ENCODE assay signal across 22 cellular contexts in the genomic region with DNA sequence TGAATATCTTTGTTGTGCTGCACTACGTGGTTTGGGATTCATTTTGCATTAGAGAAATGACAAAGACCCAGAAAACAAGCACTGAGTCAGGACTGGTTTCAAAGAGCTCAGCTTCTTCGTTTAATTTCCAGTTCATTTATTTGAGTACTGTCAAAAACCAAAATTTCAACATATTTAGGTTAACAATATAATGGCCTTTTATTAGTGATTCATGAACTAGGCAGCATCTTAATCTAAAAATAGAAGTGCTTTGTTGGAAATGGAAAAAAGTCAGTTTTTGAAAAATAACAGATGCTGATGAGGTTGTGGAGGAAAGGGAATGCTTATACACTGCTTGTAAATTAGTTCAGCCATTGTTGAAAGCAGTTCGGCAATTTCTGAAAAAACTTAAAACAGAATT.
"Had no signal": no experiment of that assay in that cellular context is flagged by ENCODE, and none has a peak within 500 bp of the region (broad histone marks: within the 10 kb centered on the region; RNA-seq: fewer than 3 reads in every experiment).

No MANE protein-coding gene starts in this region.

- ATAC-seq: activated T-cell treated with anti-CD3 and anti-CD28 coated beads, Interleukin-2, amount 50 U/mL, for 4 hours; heart right ventricle; left colon; lower lobe of right lung; stimulated activated naive CD8-positive, alpha-beta T cell treated with anti-CD3 and anti-CD28 coated beads, Interleukin-15, Interleukin-2, amounts not matched to agents 100 U/mL and 50 U/mL, for 24 hours; T-helper 17 cell had no signal

- H3K27ac Mint-ChIP-seq: activated naive CD8-positive, alpha-beta T cell treated with anti-CD3 and anti-CD28 coated beads for 36 hours; activated T-helper 2 cell treated with anti-CD3 and anti-CD28 coated beads, Interferon-gamma antibody, Interleukin-2, Interleukin-4, amounts not matched to agents 10 μg/mL and 5 μg/mL and 100 μg/mL, durations not matched to agents 14 hours and 24 hours and 36 hours; naive B cell; T-helper 17 cell had no signal

- H3K4me3 ChIP-seq: cardiac muscle cell, heart right ventricle, lower lobe of right lung, ovary, prostate gland, thyroid gland had no signal

- H3K4me3 Mint-ChIP-seq: activated naive CD8-positive, alpha-beta T cell treated with anti-CD3 and anti-CD28 coated beads for 36 hours; activated T-cell treated with anti-CD3 and anti-CD28 coated beads, Interleukin-2, amount 50 U/mL, for 4 hours; naive B cell; T-helper 17 cell had no signal

- H3K27me3 Mint-ChIP-seq: activated naive CD8-positive, alpha-beta T cell treated with anti-CD3 and anti-CD28 coated beads for 36 hours; T-helper 17 cell had no signal

- DNase-seq: activated CD4-positive, alpha-beta T cell treated with anti-CD3 and anti-CD28 coated beads for 4 hours; activated CD4-positive, alpha-beta T cell treated with anti-CD3 and anti-CD28 coated beads, Interleukin-2, amount 50 U/mL, for 48 hours; activated CD4-positive, CD25-positive, alpha-beta regulatory T cell; activated CD8-positive, alpha-beta memory T cell treated with anti-CD3 and anti-CD28 coated beads, Interleukin-2, amount 50 U/mL, for 48 hours; activated naive CD4-positive, alpha-beta T cell treated with Interleukin-2 at 50 U/mL for 16 hours; activated naive CD8-positive, alpha-beta T cell treated with anti-CD3 and anti-CD28 coated beads for 36 hours; activated T-cell treated with anti-CD3 and anti-CD28 coated beads, Interleukin-2, amount 50 U/mL, for 4 hours; amygdala; cortex of kidney; heart right ventricle; left colon; lower lobe of right lung; naive B cell; ovary; stimulated activated CD4-positive, alpha-beta T cell treated with anti-CD3 and anti-CD28 coated beads, Interleukin-12 subunit alpha, Interleukin-12 subunit beta, amount 100 ng/mL, for 4 hours; stimulated activated CD4-positive, alpha-beta T cell treated with anti-CD3 and anti-CD28 coated beads, Interleukin-4, amount 100 ng/mL, for 4 hours; stimulated activated naive CD8-positive, alpha-beta T cell treated with anti-CD3 and anti-CD28 coated beads, Interleukin-15, Interleukin-2, amounts not matched to agents 100 U/mL and 50 U/mL, for 24 hours; T-helper 17 cell; thyroid gland had no signal

- H3K9me3 Mint-ChIP-seq: activated T-helper 2 cell treated with anti-CD3 and anti-CD28 coated beads, Interferon-gamma antibody, Interleukin-2, Interleukin-4, amounts not matched to agents 10 μg/mL and 5 μg/mL and 100 μg/mL, durations not matched to agents 14 hours and 24 hours and 36 hours had no signal

- H3K4me1 Mint-ChIP-seq: activated naive CD8-positive, alpha-beta T cell treated with anti-CD3 and anti-CD28 coated beads for 36 hours; naive B cell; T-helper 17 cell had no signal

- H3K36me3 Mint-ChIP-seq: activated naive CD8-positive, alpha-beta T cell treated with anti-CD3 and anti-CD28 coated beads for 36 hours had no signal
